Comparison of ENCODE assay signal across 13 cellular contexts in the genomic region with DNA sequence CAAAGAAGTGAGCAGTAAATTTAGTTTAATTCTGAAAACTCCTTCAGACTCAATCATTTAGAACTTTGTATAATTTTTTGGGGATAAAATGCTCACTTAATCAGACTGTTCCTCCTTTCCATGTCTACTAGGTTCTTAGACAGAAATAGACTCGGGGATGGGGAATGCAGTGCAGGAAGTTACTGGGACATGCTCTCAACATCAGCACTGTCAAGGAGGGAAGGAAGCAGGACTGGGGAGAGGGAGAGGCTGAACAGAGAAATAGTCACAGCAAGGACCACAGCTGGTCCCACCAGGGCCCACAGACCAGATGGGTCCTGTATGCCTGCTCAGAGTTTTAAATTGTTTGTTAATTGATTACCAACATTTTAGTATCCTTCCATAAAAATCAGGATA.
DNase-seq lines count a peak whose midpoint lies in the region; ATAC-seq and TF ChIP-seq lines count a peak whose summit lies in the region.
"Had no signal": no experiment of that assay in that cellular context is flagged by ENCODE, and none has a peak within 500 bp of the region (broad histone marks: within the 10 kb centered on the region; RNA-seq: fewer than 3 reads in every experiment).

No MANE protein-coding gene starts in this region.

- H3K14ac ChIP-seq in mesenchymal stem cell (ENCODE audit: low read length in 2 of 2): no peak overlapping the region

- WGBS in mesenchymal stem cell: 38% methylated on average over 1 of the region's 1 CpG
- WGBS in smooth muscle cell (ENCODE audit: low lambda C conversion rate): 7% methylated on average over 1 of the region's 1 CpG

- H3K27ac ChIP-seq in ascending aorta (peak overlapping the region; percentile 63 to 66), mesenchymal stem cell (ENCODE audit: low read length, poor library complexity, severe bottlenecking) (no peak overlapping the region), smooth muscle cell (ENCODE audit: low read depth) (peak overlapping the region; percentile 71)

- H3F3A ChIP-seq in smooth muscle cell (ENCODE audit: low read depth): no peaks in the 10 kb centered on the region

- no peaks in the 10 kb centered on the region for H4K20me1 ChIP-seq in smooth muscle cell (ENCODE audit: low read depth)

- H3K9ac ChIP-seq in mesenchymal stem cell (ENCODE audit: low read length): peak overlapping the region; percentile 39
- H3K9ac ChIP-seq in smooth muscle cell (ENCODE audit: low read depth): no peak overlapping the region

- H2BK15ac ChIP-seq in mesenchymal stem cell (ENCODE audit: low read depth, poor library complexity, severe bottlenecking): no peak overlapping the region

- H2AFZ ChIP-seq in mesenchymal stem cell (ENCODE audit: low read depth, low read length) (no peak overlapping the region), smooth muscle cell (ENCODE audit: low read depth) (no peak overlapping the region)

- no peaks in the 10 kb centered on the region for H3K79me1 ChIP-seq in mesenchymal stem cell (replicated peaks; ENCODE audit: low read length, poor library complexity, severe bottlenecking)

- no peaks in the 10 kb centered on the region for H3K27me3 ChIP-seq in ascending aorta
- peaks cover 0 to 4% of the 10 kb centered on the region in 2 experiments for H3K27me3 ChIP-seq in mesenchymal stem cell (ENCODE audit: control insufficient read depth in 1 of 2, insufficient read depth in 1 of 2, low read length in 2 of 2)
- H3K27me3 ChIP-seq in smooth muscle cell (ENCODE audit: low read depth): no peaks in the 10 kb centered on the region

- H3K4me2 ChIP-seq in mesenchymal stem cell (ENCODE audit: low read length, poor library complexity, severe bottlenecking) (no peak overlapping the region), smooth muscle cell (no peak overlapping the region)

- TF ChIP-seq CTCF in ascending aorta (IDR thresholded peaks at IDR 0.05) (no peak), smooth muscle cell (IDR thresholded peaks at IDR 0.05; ENCODE audit: borderline replicate concordance, insufficient read depth, poor library complexity, severe bottlenecking) (no peak)

- H3K79me2 ChIP-seq in smooth muscle cell (ENCODE audit: low read depth): no peaks in the 10 kb centered on the region

- H2BK5ac ChIP-seq in mesenchymal stem cell (ENCODE audit: low read depth, low read length, poor library complexity, severe bottlenecking): no peak overlapping the region

- H2BK120ac ChIP-seq in mesenchymal stem cell (ENCODE audit: low read depth, low read length): no peak overlapping the region

- no peak overlapping the region for H2BK12ac ChIP-seq in mesenchymal stem cell (ENCODE audit: low read length in 2 of 2)

- intact Hi-C loops in ascending aorta (cut with DNase I): loop anchor here (5.0 kb wide), 1 partner anchor 138 kb away; no protein-coding TSS in a partner anchor

- H3K23ac ChIP-seq in mesenchymal stem cell (ENCODE audit: low read length in 2 of 2): no peak overlapping the region

- no peak overlapping the region for H4K8ac ChIP-seq in mesenchymal stem cell (ENCODE audit: low read length)

- H3K18ac ChIP-seq in mesenchymal stem cell (ENCODE audit: low read depth in 1 of 2, low read length in 2 of 2): no peak overlapping the region

- H3K4me3 ChIP-seq in ascending aorta (no peak overlapping the region), mesenchymal stem cell (ENCODE audit: insufficient read depth in 1 of 2, low read depth in 1 of 2, low read length in 2 of 2) (no peak overlapping the region), smooth muscle cell (no peak overlapping the region)
- H3K4me3 ChIP-seq: GM12878, HAP-1 had no signal

- H3K4me1 ChIP-seq in ascending aorta (peaks cover 0 to 13% of the 10 kb centered on the region in 2 donors), mesenchymal stem cell (ENCODE audit: control insufficient read depth, insufficient read depth, low read depth, low read length) (no peaks in the 10 kb centered on the region), smooth muscle cell (ENCODE audit: low read depth) (peaks cover 4% of the 10 kb centered on the region)
- H3K4me1 ChIP-seq: HAP-1 had no signal

- ATAC-seq in HG03095 (IDR thresholded peaks at IDR 0.05; ENCODE audit: unreplicated experiment): no peak
- ATAC-seq: CD8-positive, alpha-beta T cell; GM12878; HepG2 had no signal

- H2AK5ac ChIP-seq in mesenchymal stem cell (ENCODE audit: low read length, severe bottlenecking): no peak overlapping the region

- H3K9me3 ChIP-seq in ascending aorta (no peaks in the 10 kb centered on the region), mesenchymal stem cell (ENCODE audit: control insufficient read depth, low read length) (no peaks in the 10 kb centered on the region), smooth muscle cell (replicated peaks; ENCODE audit: low read depth) (no peaks in the 10 kb centered on the region)
- H3K9me3 ChIP-seq: Caco-2, HAP-1 had no signal

- no peak overlapping the region for H4K91ac ChIP-seq in mesenchymal stem cell (ENCODE audit: low read length)

- H3K36me3 ChIP-seq in ascending aorta: no peaks in the 10 kb centered on the region
- no peaks in the 10 kb centered on the region for H3K36me3 ChIP-seq in mesenchymal stem cell (ENCODE audit: control insufficient read depth in 1 of 2, insufficient read depth in 2 of 2, low read depth in 1 of 2, low read length in 2 of 2)
- no peaks in the 10 kb centered on the region for H3K36me3 ChIP-seq in smooth muscle cell (ENCODE audit: low read depth)
- H3K36me3 ChIP-seq: HAP-1 had no signal

- H3K4ac ChIP-seq in mesenchymal stem cell (ENCODE audit: low read depth in 1 of 2, low read length in 2 of 2): no peak overlapping the region

- DNase-seq in EH (ENCODE audit: low read depth) (peak; percentile 22), ascending aorta (ENCODE audit: low spot score in 2 of 2) (no peak), mesenchymal stem cell (no peak), smooth muscle cell (lab: John Stamatoyannopoulos, UW; ENCODE audit: unreplicated experiment) (no peak), DMS79 (lab: John Stamatoyannopoulos, UW) (no peak)
- no peak for DNase-seq in activated CD8-positive, alpha-beta memory T cell treated with anti-CD3 and anti-CD28 coated beads, Interleukin-2, amount 50 U/mL, for 4 hours
- DNase-seq: Caco-2; CD8-positive, alpha-beta T cell; DMS53 had no signal
